8 cellular contexts compared by ENCODE assay signal in the genomic region with DNA sequence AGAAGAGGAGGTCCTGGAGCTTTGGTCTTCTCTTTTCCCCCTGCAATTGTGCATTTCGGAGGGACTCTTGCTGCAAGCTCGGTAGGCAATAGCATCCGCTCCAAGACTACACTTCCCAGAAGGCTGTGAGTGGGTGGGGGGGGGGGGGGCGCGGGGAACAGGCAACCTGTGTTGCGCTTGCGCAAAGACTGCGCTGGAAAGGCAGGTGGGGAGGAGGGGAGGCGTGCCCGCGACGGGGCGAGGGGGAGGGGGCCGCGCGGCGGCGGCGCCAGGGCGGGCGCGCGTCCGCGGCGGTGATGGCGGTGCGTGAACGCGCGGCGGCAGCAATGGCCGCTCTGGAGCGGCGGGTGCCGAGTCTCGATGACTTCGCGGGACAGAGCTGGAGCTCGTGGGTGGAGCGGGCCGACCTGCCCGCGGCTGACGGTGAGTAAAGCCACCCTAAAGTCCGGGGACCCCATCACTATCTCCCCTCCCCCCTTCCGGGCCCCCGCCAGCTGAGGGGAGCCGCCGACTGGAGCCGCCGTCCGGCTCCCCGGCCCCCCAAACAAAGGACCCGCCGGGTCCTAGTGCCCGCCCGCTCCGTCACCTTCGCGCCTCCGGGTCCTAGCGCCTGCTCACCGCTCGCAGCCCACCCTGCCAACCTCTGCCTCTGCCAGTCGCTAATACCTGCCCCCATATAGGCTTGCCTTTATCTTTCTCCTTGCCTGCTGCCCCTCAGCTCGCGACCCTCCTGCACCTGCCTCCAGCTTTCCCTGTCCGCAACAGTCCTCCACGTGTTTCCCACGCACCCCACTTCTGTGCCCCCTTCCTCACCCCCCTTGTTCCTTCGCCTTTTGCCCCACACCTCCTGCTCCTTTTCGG. TPM values are rescaled to one million over a fixed set of nuclear protein-coding genes. Genes with fewer than 3 reads are reported as not detected.
DNase-seq lines count a peak whose midpoint lies in the region; TF ChIP-seq lines count a peak whose summit lies in the region.

A gene with protein sequence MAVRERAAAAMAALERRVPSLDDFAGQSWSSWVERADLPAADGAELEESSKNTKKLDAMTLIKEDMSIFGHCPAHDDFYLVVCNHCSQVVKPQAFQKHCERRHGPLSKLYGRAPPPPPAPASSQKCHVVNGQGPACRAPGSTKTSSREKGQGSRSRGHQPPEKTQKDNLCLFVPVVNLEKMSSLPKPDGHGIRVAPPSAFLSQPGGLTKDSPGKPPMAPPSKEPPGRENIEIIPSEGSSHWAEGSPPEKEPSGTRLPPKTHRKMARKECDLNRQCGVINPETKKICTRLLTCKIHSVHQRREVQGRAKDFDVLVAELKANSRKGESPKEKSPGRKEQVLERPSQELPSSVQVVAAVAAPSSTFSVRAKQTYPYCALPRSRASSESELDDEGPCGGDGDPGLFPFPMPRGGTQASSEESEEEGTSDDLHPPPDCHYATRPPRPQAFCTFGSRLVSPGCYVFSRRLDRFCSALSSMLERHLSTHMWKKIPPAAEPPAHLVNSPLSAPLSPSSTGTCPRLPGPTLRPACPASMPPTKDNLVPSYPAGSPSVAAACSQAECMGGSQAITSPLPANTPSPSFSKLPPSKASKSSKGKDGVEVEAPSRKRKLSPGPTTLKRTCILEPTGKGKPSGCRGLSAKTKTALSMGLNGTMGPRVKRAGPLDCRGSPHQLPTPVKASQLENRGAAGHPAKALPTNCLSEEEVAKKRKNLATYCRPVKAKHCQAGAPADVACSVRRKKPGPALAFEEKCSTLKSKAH (plus strand): TSS at position 248 of the 861 bp plus-strand sequence. CDS start 49 bp downstream, at position 297.

- peak within 1 kb of the TSS in 1 of 2 experiments; percentile 98 for H3K14ac ChIP-seq in mesenchymal stem cell (ENCODE audit: low read length in 2 of 2)

- H2BK5ac ChIP-seq in mesenchymal stem cell (ENCODE audit: low read depth, low read length, poor library complexity, severe bottlenecking), result peak within 1 kb of the TSS; percentile 87

- no peak within 1 kb of the TSS for H2AK5ac ChIP-seq in mesenchymal stem cell (ENCODE audit: low read length, severe bottlenecking)

- H3K36me3 ChIP-seq in mesenchymal stem cell (ENCODE audit: control insufficient read depth in 1 of 2, insufficient read depth in 2 of 2, low read depth in 1 of 2, low read length in 2 of 2), result peaks cover 26 to 52% of the 10 kb centered on the region in 2 experiments

- POLR2A ChIA-PET in activated CD8-positive, alpha-beta memory T cell treated with anti-CD3 and anti-CD28 coated beads for 36 hours (lab: Charles Lee), result interaction anchor here (0.7 to 1.7 kb wide), 8 partner anchors 9 to 384 kb away, joined by 3 to 11 read pairs (median 4); a partner anchor contains a TSS

- peak within 1 kb of the TSS; percentile 75 to 89 for H3K4me3 ChIP-seq in mesenchymal stem cell (ENCODE audit: insufficient read depth in 1 of 2, low read depth in 1 of 2, low read length in 2 of 2)

- H3K23ac ChIP-seq in mesenchymal stem cell (ENCODE audit: low read length in 2 of 2), result peak within 1 kb of the TSS in 1 of 2 experiments; percentile 75

- under 1% methylated on average over 44 of the region's 73 CpGs for WGBS in mesenchymal stem cell

- H2BK12ac ChIP-seq in mesenchymal stem cell (ENCODE audit: low read length in 2 of 2), result peak within 1 kb of the TSS in 1 of 2 experiments; percentile 89

- CTCF ChIA-PET in activated CD8-positive, alpha-beta memory T cell treated with anti-CD3 and anti-CD28 coated beads for 36 hours (lab: Charles Lee), result interaction anchor here (0.6 to 38.8 kb wide), 9 partner anchors 10 to 384 kb away, joined by 3 to 743 read pairs (median 5); a partner anchor contains a TSS

- peak within 1 kb of the TSS; percentile 62 for H3K27ac ChIP-seq in mesenchymal stem cell (ENCODE audit: low read length, poor library complexity, severe bottlenecking)

- peak within 1 kb of the TSS; percentile 45 for H2BK15ac ChIP-seq in mesenchymal stem cell (ENCODE audit: low read depth, poor library complexity, severe bottlenecking)

- peak within 1 kb of the TSS; percentile 84 for H2AFZ ChIP-seq in mesenchymal stem cell (ENCODE audit: low read depth, low read length)

- peaks cover 16% of the 10 kb centered on the region for H3K4me1 ChIP-seq in mesenchymal stem cell (ENCODE audit: control insufficient read depth, insufficient read depth, low read depth, low read length)

- H3K4ac ChIP-seq in mesenchymal stem cell (ENCODE audit: low read depth in 1 of 2, low read length in 2 of 2), result peak within 1 kb of the TSS in 1 of 2 experiments; percentile 86

- peak within 1 kb of the TSS; percentile 96 for H4K8ac ChIP-seq in mesenchymal stem cell (ENCODE audit: low read length)

- no peaks in the 10 kb centered on the region for H3K9me3 ChIP-seq in mesenchymal stem cell (ENCODE audit: control insufficient read depth, low read length)

- peak within 1 kb of the TSS; percentile 91 for H3K9ac ChIP-seq in mesenchymal stem cell (ENCODE audit: low read length)

- TF ChIP-seq CTCF in GM20000 (IDR thresholded peaks at IDR 0.05; ENCODE audit: extremely low read depth, missing control alignments), result no peak

- peaks cover 0 to 41% of the 10 kb centered on the region in 2 experiments for H3K27me3 ChIP-seq in mesenchymal stem cell (ENCODE audit: control insufficient read depth in 1 of 2, insufficient read depth in 1 of 2, low read length in 2 of 2)

- peak within 1 kb of the TSS; percentile 95 for H2BK120ac ChIP-seq in mesenchymal stem cell (ENCODE audit: low read depth, low read length)

- H3K18ac ChIP-seq in mesenchymal stem cell (ENCODE audit: low read depth in 1 of 2, low read length in 2 of 2), result peak within 1 kb of the TSS; percentile 88 to 96

- peak within 1 kb of the TSS; percentile 96 for H3K4me2 ChIP-seq in mesenchymal stem cell (ENCODE audit: low read length, poor library complexity, severe bottlenecking)

- H3K79me1 ChIP-seq in mesenchymal stem cell (replicated peaks; ENCODE audit: low read length, poor library complexity, severe bottlenecking), result peaks cover 15% of the 10 kb centered on the region

- peak within 1 kb of the TSS; percentile 90 for H4K91ac ChIP-seq in mesenchymal stem cell (ENCODE audit: low read length)

- DNase-seq in CMK (ENCODE audit: low read depth) (peak; percentile 71), GM20000 (ENCODE audit: low spot score) (peak; percentile 99), HT-29 (ENCODE audit: low spot score) (peak; percentile 85), NK-92 (lab: John Stamatoyannopoulos, UW; ENCODE audit: unreplicated experiment) (peak; percentile 60), mesenchymal stem cell (peak; percentile 88)
- peak; percentile 90 for DNase-seq in effector CD8-positive, alpha-beta T cell (lab: John Stamatoyannopoulos, UW)
- peak; percentile 74 for DNase-seq in stimulated activated CD8-positive, alpha-beta memory T cell treated with anti-CD3 and anti-CD28 coated beads, Interleukin-12 subunit alpha, Interleukin-12 subunit beta, amount 100 ng/mL, for 24 hours (ENCODE audit: extremely low read depth)

RNA-seq across cellular contexts. Expression of the gene that starts here (rescaled TPM):
- total RNA-seq in HT-29 (2014; rRNA removed; shearing (Covaris generic)), result 10.8 and 14.1 TPM in 2 replicates
- 10 to 100 TPM; 16.5 to 16.8 TPM for total RNA-seq in activated CD8-positive, alpha-beta memory T cell treated with anti-CD3 and anti-CD28 coated beads for 36 hours
- polyA plus RNA-seq in mesenchymal stem cell (2013, experiment 1 of 2), result 2.0 TPM
- 2.0 TPM for polyA plus RNA-seq in mesenchymal stem cell (2013, experiment 2 of 2)

Comparison
In these comparisons a context has a peak if more than half of its experiments do, and no peak if none do; other contexts are left out.
1. Peak in every context shown above with its lines: DNase-seq, H3K4me3 ChIP-seq and H3K27ac ChIP-seq.